Comparison of ENCODE assay signal across 21 cellular contexts in genomic region chr11:18347471-18348125, GRCh38. TPM values are rescaled to one million over a fixed set of nuclear protein-coding genes. Genes with fewer than 3 reads are reported as not detected.
DNase-seq lines count a peak whose midpoint lies in the region; ATAC-seq, FAIRE-seq and TF ChIP-seq lines count a peak whose summit lies in the region.
"Had no signal": no experiment of that assay in that cellular context is flagged by ENCODE, and none has a peak within 500 bp of the region (broad histone marks: within the 10 kb centered on the region; RNA-seq: fewer than 3 reads in every experiment).

No MANE protein-coding gene starts in this region.

- H3K9me3 Mint-ChIP-seq in activated naive CD4-positive, alpha-beta T cell treated with anti-CD3 and anti-CD28 coated beads for 36 hours = no peaks in the 10 kb centered on the region
- H3K9me3 Mint-ChIP-seq: activated T-helper 2 cell treated with anti-CD3 and anti-CD28 coated beads, Interferon-gamma antibody, Interleukin-2, Interleukin-4, amounts not matched to agents 10 μg/mL and 5 μg/mL and 100 μg/mL, durations not matched to agents 14 hours and 24 hours and 36 hours had no signal

- H3K4me2 ChIP-seq in endothelial cell of umbilical vein (ENCODE audit: insufficient read depth, low read length) = no peak overlapping the region
- H3K4me2 ChIP-seq in skeletal muscle satellite cell (ENCODE audit: low read length) = peak overlapping the region; percentile 51

- no peak for TF ChIP-seq CTCF in endothelial cell of umbilical vein (IDR thresholded peaks at IDR 0.05; ENCODE audit: extremely low read depth in 1 of 2, insufficient read depth in 1 of 2, low read depth in 1 of 2, low read length in 2 of 2)

- H3K4me3 ChIP-seq in MG63 (no peak overlapping the region), endothelial cell of umbilical vein (replicated peaks in 1 of 3; ENCODE audit: insufficient read depth in 1 of 3, low read depth in 1 of 3, low read length in 3 of 3) (no peak overlapping the region), skeletal muscle satellite cell (ENCODE audit: low read length) (no peak overlapping the region)
- H3K4me3 ChIP-seq: Peyer's patch, stomach had no signal

- peaks cover 8% of the 10 kb centered on the region for H3K4me1 ChIP-seq in endothelial cell of umbilical vein (ENCODE audit: control insufficient read depth, extremely low read depth, insufficient read depth, low read length)
- peaks cover 32% of the 10 kb centered on the region for H3K4me1 ChIP-seq in skeletal muscle satellite cell (ENCODE audit: control insufficient read depth, insufficient read depth, low read length)
- H3K4me1 ChIP-seq: Peyer's patch, stomach had no signal

- peak overlapping the region; percentile 61 for H3K27ac Mint-ChIP-seq in activated naive CD4-positive, alpha-beta T cell treated with anti-CD3 and anti-CD28 coated beads for 36 hours
- H3K27ac Mint-ChIP-seq: activated T-helper 2 cell treated with anti-CD3 and anti-CD28 coated beads, Interferon-gamma antibody, Interleukin-2, Interleukin-4, amounts not matched to agents 10 μg/mL and 5 μg/mL and 100 μg/mL, durations not matched to agents 14 hours and 24 hours and 36 hours had no signal

- no peak for ATAC-seq in GM18505 (IDR thresholded peaks at IDR 0.05; ENCODE audit: unreplicated experiment)
- ATAC-seq: activated CD4-positive, CD25-positive, alpha-beta regulatory T cell treated with anti-CD3 and anti-CD28 coated beads, Interleukin-2, amount 50 U/mL, for 24 hours had no signal

- peaks cover 4% of the 10 kb centered on the region for H3K4me1 Mint-ChIP-seq in activated naive CD4-positive, alpha-beta T cell treated with anti-CD3 and anti-CD28 coated beads for 36 hours (ENCODE audit: low read depth)

- H3K79me2 ChIP-seq in endothelial cell of umbilical vein (ENCODE audit: control insufficient read depth, insufficient read depth, low read length) = no peaks in the 10 kb centered on the region

- H3K27me3 Mint-ChIP-seq in activated naive CD4-positive, alpha-beta T cell treated with anti-CD3 and anti-CD28 coated beads for 36 hours (ENCODE audit: low read depth) = no peaks in the 10 kb centered on the region

- no TSS peak for BruUV-seq in endothelial cell of umbilical vein (replicated peaks; lab: Mats Ljungman, UMichigan)

- no peak overlapping the region for H3K27ac ChIP-seq in endothelial cell of umbilical vein (ENCODE audit: insufficient read depth, low read depth, low read length)
- H3K27ac ChIP-seq: Peyer's patch, stomach had no signal

- FAIRE-seq in endothelial cell of umbilical vein (lab: Jason Lieb, UNC) = peak; percentile 26
- FAIRE-seq: GM12891, islet of Langerhans, small intestine had no signal

- DNase-seq in activated naive CD4-positive, alpha-beta T cell treated with anti-CD3 and anti-CD28 coated beads for 36 hours = no peak
- no peak for DNase-seq in activated naive CD4-positive, alpha-beta T cell (lab: John Stamatoyannopoulos, UW)
- DNase-seq in MG63 (peak; percentile 16), endothelial cell of umbilical vein (ENCODE audit: low read depth, low spot score) (peak; percentile 23), SIG-M5 treated with dmso at 0.1 percent for 504 hours (lab: John Stamatoyannopoulos, UW; ENCODE audit: unreplicated experiment) (no peak), ACHN (no peak)
- DNase-seq: C1 segment of cervical spinal cord, DND-41, glutamatergic neuron, NCI-H1930, NCI-H526 treated with DMSO at 0.1 percent for 48 hours, Peyer's patch, small intestine, stomach, T-helper 1 cell had no signal

- H3K9ac ChIP-seq in endothelial cell of umbilical vein (replicated peaks; ENCODE audit: extremely low read depth, insufficient read depth, low read length) (no peak overlapping the region), skeletal muscle satellite cell (ENCODE audit: low read depth, low read length) (peak overlapping the region; percentile 12)

- no peaks in the 10 kb centered on the region for H4K20me1 ChIP-seq in endothelial cell of umbilical vein (replicated peaks; ENCODE audit: control insufficient read depth, extremely low read depth, insufficient read depth, low read length)

- H3K4me3 Mint-ChIP-seq in activated naive CD4-positive, alpha-beta T cell treated with anti-CD3 and anti-CD28 coated beads for 36 hours = no peak overlapping the region

- H3K9me1 ChIP-seq in endothelial cell of umbilical vein (replicated peaks; ENCODE audit: control insufficient read depth, extremely low read depth, insufficient read depth, low read length) = no peaks in the 10 kb centered on the region

- H3K36me3 ChIP-seq in MG63 = peaks cover 28% of the 10 kb centered on the region
- H3K36me3 ChIP-seq in endothelial cell of umbilical vein (ENCODE audit: control insufficient read depth in 2 of 2, extremely low read depth in 1 of 2, insufficient read depth in 2 of 2, low read length in 2 of 2) = peaks cover 9 to 10% of the 10 kb centered on the region in 2 experiments
- H3K36me3 ChIP-seq in skeletal muscle satellite cell (ENCODE audit: insufficient read depth, low read length) = peaks cover 54% of the 10 kb centered on the region

- in situ Hi-C loops in ACHN (cut with HindIII; ENCODE audit: low pct_ligation_motif_present, low pct_unique_long_range_greater_than_20kb, low sequenced_read_pairs) = no loop called here

- no peak overlapping the region for H2AFZ ChIP-seq in endothelial cell of umbilical vein (ENCODE audit: low read depth, low read length)

- CTCF ChIA-PET in activated naive CD4-positive, alpha-beta T cell treated with anti-CD3 and anti-CD28 coated beads for 36 hours (lab: Charles Lee) = no interaction called here
- CTCF ChIA-PET in endothelial cell of umbilical vein (lab: Charles Lee) = no interaction called here

- dilution Hi-C loops in endothelial cell of umbilical vein (cut with MboI; ENCODE audit: extremely low pct_ligation_motif_present, low sequenced_read_pairs) = no loop called here

- intact Hi-C loops in activated naive CD4-positive, alpha-beta T cell treated with anti-CD3 and anti-CD28 coated beads for 36 hours (cut with micrococcal nuclease) = no loop called here
- intact Hi-C loops in endothelial cell of umbilical vein (cut with micrococcal nuclease) = no loop called here

- H3K9me3 ChIP-seq in MG63 (no peaks in the 10 kb centered on the region), endothelial cell of umbilical vein (replicated peaks; ENCODE audit: control insufficient read depth, insufficient read depth, low read length) (no peaks in the 10 kb centered on the region), skeletal muscle satellite cell (replicated peaks; ENCODE audit: low read length) (no peaks in the 10 kb centered on the region)
- H3K9me3 ChIP-seq: Peyer's patch, stomach had no signal

- H3K27me3 ChIP-seq in MG63 (no peaks in the 10 kb centered on the region), endothelial cell of umbilical vein (ENCODE audit: control insufficient read depth in 2 of 2, insufficient read depth in 2 of 2, low read length in 2 of 2) (no peaks in the 10 kb centered on the region), skeletal muscle satellite cell (ENCODE audit: control insufficient read depth, insufficient read depth, low read length) (no peaks in the 10 kb centered on the region)
- H3K27me3 ChIP-seq: Peyer's patch, stomach had no signal

- POLR2A ChIA-PET in endothelial cell of umbilical vein (lab: Charles Lee) = no interaction called here

- H3K36me3 Mint-ChIP-seq in activated naive CD4-positive, alpha-beta T cell treated with anti-CD3 and anti-CD28 coated beads for 36 hours (ENCODE audit: low read depth) = peaks cover 24% of the 10 kb centered on the region

- no peak for TF ChIP-seq POLR2A in endothelial cell of umbilical vein (IDR thresholded peaks at IDR 0.05; ENCODE audit: low read depth, low read length)
- no peak for TF ChIP-seq POLR2A in GM18505 (IDR thresholded peaks at IDR 0.05; ENCODE audit: borderline replicate concordance, extremely low read depth, insufficient read depth, insufficient read length)

RNA-seq across cellular contexts. Expression of gene GTF2H1, which starts 25.2 kb away (rescaled TPM):
- total RNA-seq in activated naive CD4-positive, alpha-beta T cell treated with anti-CD3 and anti-CD28 coated beads for 36 hours = 10 to 100 TPM; 33.4 to 34.1 TPM
- 46.7 and 60.7 TPM in 2 replicates for total RNA-seq in MG63 (2014; rRNA removed; shearing (Covaris generic); ENCODE audit: low replicate concordance)
- 44.4 and 47.7 TPM in 2 replicates for total RNA-seq in endothelial cell of umbilical vein
- 14.2 and 15.7 TPM in 2 replicates for polyA plus RNA-seq in endothelial cell of umbilical vein
- polyA plus RNA-seq in endothelial cell of umbilical vein (2011; cell fraction: cytosol; rRNA removed) = 24.0 and 27.7 TPM in 2 replicates
- polyA plus RNA-seq in endothelial cell of umbilical vein (2011; cell fraction: nucleus; rRNA removed) = 36.4 and 42.8 TPM in 2 replicates
- polyA plus RNA-seq in endothelial cell of umbilical vein (2012) = 33.0 and 44.0 TPM in 2 replicates
- 22.1 and 32.9 TPM in 2 replicates for polyA minus RNA-seq in endothelial cell of umbilical vein
- 27.7 TPM for polyA minus RNA-seq in endothelial cell of umbilical vein (2011; cell fraction: cytosol; rRNA and poly(A)+ RNA removed)
- polyA minus RNA-seq in endothelial cell of umbilical vein (2011; cell fraction: nucleus; rRNA and poly(A)+ RNA removed) = 30.4 and 58.1 TPM in 2 replicates
- total RNA-seq in skeletal muscle satellite cell (2012; rRNA removed) = 74.3 and 81.6 TPM in 2 replicates

RNA-seq across cellular contexts. Expression of gene HPS5, which starts 25.7 kb away (rescaled TPM):
- total RNA-seq in activated naive CD4-positive, alpha-beta T cell treated with anti-CD3 and anti-CD28 coated beads for 36 hours = 10 to 100 TPM; 21.7 to 21.9 TPM
- 13.2 and 41.2 TPM in 2 replicates for total RNA-seq in MG63 (2014; rRNA removed; shearing (Covaris generic); ENCODE audit: low replicate concordance)
- 14.1 and 15.6 TPM in 2 replicates for total RNA-seq in endothelial cell of umbilical vein
- polyA plus RNA-seq in endothelial cell of umbilical vein = 3.3 and 4.7 TPM in 2 replicates
- 6.2 and 6.3 TPM in 2 replicates for polyA plus RNA-seq in endothelial cell of umbilical vein (2011; cell fraction: cytosol; rRNA removed)
- 9.2 and 13.2 TPM in 2 replicates for polyA plus RNA-seq in endothelial cell of umbilical vein (2011; cell fraction: nucleus; rRNA removed)
- polyA plus RNA-seq in endothelial cell of umbilical vein (2012) = 10.2 and 13.1 TPM in 2 replicates
- polyA minus RNA-seq in endothelial cell of umbilical vein = 25.3 and 27.9 TPM in 2 replicates
- 17.6 TPM for polyA minus RNA-seq in endothelial cell of umbilical vein (2011; cell fraction: cytosol; rRNA and poly(A)+ RNA removed)
- 12.3 and 15.0 TPM in 2 replicates for polyA minus RNA-seq in endothelial cell of umbilical vein (2011; cell fraction: nucleus; rRNA and poly(A)+ RNA removed)
- total RNA-seq in skeletal muscle satellite cell (2012; rRNA removed) = 24.9 and 26.9 TPM in 2 replicates

RNA-seq across cellular contexts. Expression of gene LDHA, which starts 46.8 kb away (rescaled TPM):
- 1,000 to 10,000 TPM; 1,317 to 1,360 TPM for total RNA-seq in activated naive CD4-positive, alpha-beta T cell treated with anti-CD3 and anti-CD28 coated beads for 36 hours
- total RNA-seq in MG63 (2014; rRNA removed; shearing (Covaris generic); ENCODE audit: low replicate concordance) = 319 TPM in 2 replicates
- 477 and 537 TPM in 2 replicates for total RNA-seq in endothelial cell of umbilical vein
- polyA plus RNA-seq in endothelial cell of umbilical vein = 201 and 265 TPM in 2 replicates
- polyA plus RNA-seq in endothelial cell of umbilical vein (2011; cell fraction: cytosol; rRNA removed) = 327 and 402 TPM in 2 replicates
- 159 and 250 TPM in 2 replicates for polyA plus RNA-seq in endothelial cell of umbilical vein (2011; cell fraction: nucleus; rRNA removed)
- 706 and 1,147 TPM in 2 replicates for polyA plus RNA-seq in endothelial cell of umbilical vein (2012)
- 357 and 447 TPM in 2 replicates for polyA minus RNA-seq in endothelial cell of umbilical vein
- 738 TPM for polyA minus RNA-seq in endothelial cell of umbilical vein (2011; cell fraction: cytosol; rRNA and poly(A)+ RNA removed)
- polyA minus RNA-seq in endothelial cell of umbilical vein (2011; cell fraction: nucleus; rRNA and poly(A)+ RNA removed) = 81.0 and 105 TPM in 2 replicates
- total RNA-seq in skeletal muscle satellite cell (2012; rRNA removed) = 1,232 and 1,709 TPM in 2 replicates

Comparison
In these comparisons a context has a peak if more than half of its experiments do, and no peak if none do; other contexts are left out.
1. DNase-seq: peak in MG63 (single experiment) and endothelial cell of umbilical vein (single experiment); none in activated naive CD4-positive, alpha-beta T cell treated with anti-CD3 and anti-CD28 coated beads for 36 hours (single experiment), activated naive CD4-positive, alpha-beta T cell (0 of 4), SIG-M5 treated with dmso at 0.1 percent for 504 hours (single experiment) and ACHN (single experiment).